16 cellular contexts compared by ENCODE assay signal in the genomic region with DNA sequence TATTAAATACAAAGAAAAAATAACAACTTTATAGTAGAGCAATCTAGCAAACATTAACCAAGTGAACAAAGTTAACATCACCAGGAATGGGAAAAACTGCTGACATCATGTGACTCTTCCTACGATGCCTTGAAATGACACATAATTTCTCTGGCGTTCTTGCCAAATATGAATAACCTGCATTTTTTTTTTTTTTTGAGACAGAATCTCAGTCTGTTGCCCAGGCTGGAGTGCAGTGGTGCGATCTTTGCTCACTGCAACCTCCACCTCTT.
DNase-seq lines count a peak whose midpoint lies in the region; ATAC-seq and TF ChIP-seq lines count a peak whose summit lies in the region.
"Had no signal": no experiment of that assay in that cellular context is flagged by ENCODE, and none has a peak within 500 bp of the region (broad histone marks: within the 10 kb centered on the region; RNA-seq: fewer than 3 reads in every experiment).

No MANE protein-coding gene starts in this region.

- H3K23ac ChIP-seq in neuronal stem cell (ENCODE audit: low read depth, low read length, poor library complexity) = no peak overlapping the region

- TF ChIP-seq CTCF in RWPE1 (conservative IDR thresholded peaks at IDR 0.05; ENCODE audit: low read depth) = no peak
- TF ChIP-seq CTCF in epithelial cell of proximal tubule (conservative IDR thresholded peaks at IDR 0.05; ENCODE audit: low read depth, low read length) = no peak
- no peak for TF ChIP-seq CTCF in activated CD8-positive, alpha-beta T cell treated with anti-CD3 and anti-CD28 coated beads for 36 hours (IDR thresholded peaks at IDR 0.05)

- H3K36me3 Mint-ChIP-seq in activated CD8-positive, alpha-beta T cell treated with anti-CD3 and anti-CD28 coated beads for 36 hours (ENCODE audit: low read depth) = peaks cover 8% of the 10 kb centered on the region

- H3K27me3 ChIP-seq in neuronal stem cell (ENCODE audit: control insufficient read depth in 3 of 3, insufficient read depth in 3 of 3, low read depth in 1 of 3, low read length in 3 of 3) = no peaks in the 10 kb centered on the region
- H3K27me3 ChIP-seq: neutrophil, spleen had no signal

- CTCF ChIA-PET in RWPE1 (lab: Yijun Ruan, JAX) = no interaction called here
- CTCF ChIA-PET in activated CD8-positive, alpha-beta T cell treated with anti-CD3 and anti-CD28 coated beads for 36 hours (lab: Charles Lee) = no interaction called here

- peaks cover 0 to 4% of the 10 kb centered on the region in 2 donors for H3K4me1 ChIP-seq in neuronal stem cell (ENCODE audit: control insufficient read depth in 2 of 2, insufficient read depth in 1 of 2, low read depth in 1 of 2, low read length in 2 of 2)

- H2BK15ac ChIP-seq in neuronal stem cell (ENCODE audit: low read length) = no peak overlapping the region

- H3K9me3 Mint-ChIP-seq in activated CD8-positive, alpha-beta T cell treated with anti-CD3 and anti-CD28 coated beads for 36 hours = no peaks in the 10 kb centered on the region

- H3K4me3 ChIP-seq in epithelial cell of proximal tubule (ENCODE audit: low read depth, low read length) (no peak overlapping the region), neuronal stem cell (ENCODE audit: low read length in 2 of 2) (no peak overlapping the region)
- H3K4me3 ChIP-seq: spleen had no signal

- POLR2A ChIA-PET in RWPE1 (lab: Yijun Ruan, JAX; ENCODE audit: low non-redundant PET) = interaction anchor here (0.6 kb wide), 1 partner anchor 617 kb away, joined by 3 read pairs; no protein-coding TSS in a partner anchor
- POLR2A ChIA-PET in activated CD8-positive, alpha-beta T cell treated with anti-CD3 and anti-CD28 coated beads for 36 hours (lab: Charles Lee) = no interaction called here

- no CpG with 5 or more reads among the region's 3 CpGs for WGBS in neuronal stem cell (ENCODE audit: extremely low coverage in 2 of 2, insufficient read length in 2 of 2, insufficient replicate concordance in 1 of 2), 2 donors

- H3K27ac Mint-ChIP-seq in activated CD8-positive, alpha-beta T cell treated with anti-CD3 and anti-CD28 coated beads for 36 hours = no peak overlapping the region
- H3K27ac Mint-ChIP-seq: activated CD8-positive, alpha-beta T cell treated with anti-CD3 and anti-CD28 coated beads, Interleukin-2, amount 10 ng/mL, durations not matched to agents 7 days and 5 days had no signal

- no peaks in the 10 kb centered on the region for H3K9me3 ChIP-seq in neuronal stem cell (replicated peaks in 1 of 2; ENCODE audit: control insufficient read depth in 2 of 2, insufficient read depth in 1 of 2, low read depth in 1 of 2, low read length in 2 of 2)
- H3K9me3 ChIP-seq: neutrophil, spleen had no signal

- H3K4me2 ChIP-seq in neuronal stem cell (ENCODE audit: insufficient read depth, low read length, poor library complexity, severe bottlenecking) = no peak overlapping the region

- H3K14ac ChIP-seq in neuronal stem cell (ENCODE audit: low read length) = no peak overlapping the region

- H2AFZ ChIP-seq in neuronal stem cell (ENCODE audit: low read length) = no peak overlapping the region

- peaks cover 0 to 12% of the 10 kb centered on the region in 2 donors for H3K36me3 ChIP-seq in neuronal stem cell (replicated peaks in 1 of 2; ENCODE audit: control insufficient read depth in 2 of 2, insufficient read depth in 2 of 2, low read length in 2 of 2)
- H3K36me3 ChIP-seq: neutrophil had no signal

- no peak overlapping the region for H3K4me3 Mint-ChIP-seq in activated CD8-positive, alpha-beta T cell treated with anti-CD3 and anti-CD28 coated beads for 36 hours
- H3K4me3 Mint-ChIP-seq: activated CD8-positive, alpha-beta T cell treated with anti-CD3 and anti-CD28 coated beads, Interleukin-2, amount 10 ng/mL, durations not matched to agents 7 days and 5 days had no signal

- DNase-seq in AG08395 (ENCODE audit: low spot score) (peak; percentile 22), RWPE1 (ENCODE audit: low spot score) (no peak), epithelial cell of proximal tubule (ENCODE audit: low read depth) (peak; percentile 30), myocyte (ENCODE audit: low read depth) (peak; percentile 38), neuronal stem cell (ENCODE audit: low spot score) (no peak), NCI-H2227 (lab: John Stamatoyannopoulos, UW; ENCODE audit: unreplicated experiment) (no peak), NCI-H524 treated with DMSO at 0.1 percent for 48 hours (lab: John Stamatoyannopoulos, UW) (no peak)
- DNase-seq in activated CD8-positive, alpha-beta T cell treated with anti-CD3 and anti-CD28 coated beads for 36 hours = no peak
- DNase-seq: activated CD8-positive, alpha-beta T cell treated with anti-CD3 and anti-CD28 coated beads, Interleukin-2, amount 10 ng/mL, durations not matched to agents 7 days and 5 days; activated effector memory CD4-positive, alpha-beta T cell treated with Interleukin-2 at 50 U/mL for 16 hours; AML-193; left ventricle myocardium superior; NCI-H2081 treated with DMSO at 0.1 percent for 48 hours; SIG-M5; spleen had no signal

- H4K8ac ChIP-seq in neuronal stem cell (ENCODE audit: low read depth, low read length) = no peak overlapping the region

- H3K27ac ChIP-seq in RWPE1 (peak overlapping the region; percentile 92), neuronal stem cell (replicated peaks; ENCODE audit: low read length) (no peak overlapping the region)
- H3K27ac ChIP-seq: neutrophil had no signal

- H4K91ac ChIP-seq in neuronal stem cell (ENCODE audit: low read depth, low read length, poor library complexity) = no peak overlapping the region

- H3K9ac ChIP-seq in neuronal stem cell (ENCODE audit: low read depth, low read length, poor library complexity) = no peak overlapping the region

- no peak overlapping the region for H2AK5ac ChIP-seq in neuronal stem cell (ENCODE audit: low read depth, low read length)

- no peak overlapping the region for H2BK12ac ChIP-seq in neuronal stem cell (ENCODE audit: low read length)

- H3K4ac ChIP-seq in neuronal stem cell (ENCODE audit: low read length) = no peak overlapping the region

- H2BK5ac ChIP-seq in neuronal stem cell (ENCODE audit: low read length) = no peak overlapping the region

- ATAC-seq in activated CD8-positive, alpha-beta T cell treated with anti-CD3 and anti-CD28 coated beads for 36 hours = no peak
- ATAC-seq: activated CD8-positive, alpha-beta T cell treated with anti-CD3 and anti-CD28 coated beads, Interleukin-2, amount 10 ng/mL, durations not matched to agents 7 days and 5 days had no signal

- no peak overlapping the region for H3K18ac ChIP-seq in neuronal stem cell (ENCODE audit: low read length)

- no peak overlapping the region for H2BK120ac ChIP-seq in neuronal stem cell (ENCODE audit: low read depth, low read length)

- peaks cover 6% of the 10 kb centered on the region for H3K4me1 Mint-ChIP-seq in activated CD8-positive, alpha-beta T cell treated with anti-CD3 and anti-CD28 coated beads for 36 hours (ENCODE audit: low read depth)

- H3K79me1 ChIP-seq in neuronal stem cell (ENCODE audit: low read depth, low read length) = peaks cover 4% of the 10 kb centered on the region

- no peaks in the 10 kb centered on the region for H3K27me3 Mint-ChIP-seq in activated CD8-positive, alpha-beta T cell treated with anti-CD3 and anti-CD28 coated beads for 36 hours

- intact Hi-C loops in activated CD8-positive, alpha-beta T cell treated with anti-CD3 and anti-CD28 coated beads for 36 hours (cut with micrococcal nuclease) = no loop called here

Comparison
In these comparisons a context has a peak if more than half of its experiments do, and no peak if none do; other contexts are left out.
1. DNase-seq: peak in AG08395 (single experiment), epithelial cell of proximal tubule (single experiment) and myocyte (single experiment); none in RWPE1 (single experiment), neuronal stem cell (single experiment), NCI-H2227 (single experiment), activated CD8-positive, alpha-beta T cell treated with anti-CD3 and anti-CD28 coated beads for 36 hours (single experiment) and NCI-H524 treated with DMSO at 0.1 percent for 48 hours (single experiment).